Comparison of ENCODE assay signal across 8 cellular contexts in genomic region chr2:54330226-54331094, GRCh38.
DNase-seq lines count a peak whose midpoint lies in the region; ATAC-seq and TF ChIP-seq lines count a peak whose summit lies in the region.

No MANE protein-coding gene starts in this region.

- peak overlapping the region; percentile 54 for H3K4me3 ChIP-seq in BE2C (ENCODE audit: low read depth, low read length)

- H3K27me3 ChIP-seq in BE2C, result no peaks in the 10 kb centered on the region

- H3K9me3 ChIP-seq in BE2C, result no peaks in the 10 kb centered on the region

- TF ChIP-seq CTCF in BE2C (IDR thresholded peaks at IDR 0.05; ENCODE audit: low read depth, low read length), result no peak

- no peaks in the 10 kb centered on the region for H3K36me3 ChIP-seq in BE2C

- H3K4me1 ChIP-seq in BE2C, result no peaks in the 10 kb centered on the region

- DNase-seq in BE2C (peak; percentile 92), NCI-H526 (lab: John Stamatoyannopoulos, UW) (peak; percentile 96 to 98), dedifferentiated amniotic fluid mesenchymal stem cell (ENCODE audit: extremely low spot score) (peak; percentile 95), left kidney (ENCODE audit: low read depth, low spot score) (peak; percentile 99)
- peak; percentile 67 to 81 for DNase-seq in activated CD4-positive, alpha-beta T cell treated with anti-CD3 and anti-CD28 coated beads, Interleukin-2, amount 50 U/mL, for 24 hours (ENCODE audit: low read depth in 1 of 2, low spot score in 1 of 2)
- DNase-seq in stimulated activated CD4-positive, alpha-beta T cell treated with anti-CD3 and anti-CD28 coated beads, Interleukin-1b, Interleukin-23, amount 100 ng/mL, for 4 hours (ENCODE audit: low read depth in 2 of 2), result peak; percentile 80 to 86

- peak; percentile 98 for ATAC-seq in GM19351 (IDR thresholded peaks at IDR 0.05; ENCODE audit: unreplicated experiment)
- ATAC-seq in HG03469 (IDR thresholded peaks at IDR 0.05; ENCODE audit: unreplicated experiment), result peak; percentile 97

Comparison
In these comparisons a context has a peak if more than half of its experiments do, and no peak if none do; other contexts are left out.
1. Peak in every context shown above with its lines: DNase-seq, ATAC-seq and H3K4me3 ChIP-seq.